In genomic region chr10:71043858-71044257, GRCh38 we compare ENCODE assay signal across 27 cellular contexts.
"Had no signal": no experiment of that assay in that cellular context is flagged by ENCODE, and none has a peak within 500 bp of the region (broad histone marks: within the 10 kb centered on the region; RNA-seq: fewer than 3 reads in every experiment).

No MANE protein-coding gene starts in this region.

- H3K4me2 ChIP-seq: smooth muscle cell had no signal

- H3K27ac ChIP-seq: neutrophil, pancreas, psoas muscle, right lobe of liver, skin epidermis, suprapubic skin, testis, tibial artery, transverse colon, vagina had no signal

- DNase-seq: naive B cell; naive thymus-derived CD8-positive, alpha-beta T cell; nephron progenitor cell; nucleus accumbens; right cardiac atrium; stimulated activated CD4-positive, alpha-beta T cell treated with anti-CD3 and anti-CD28 coated beads, Interleukin-15, amount 100 ng/mL, for 24 hours; stimulated activated CD4-positive, alpha-beta T cell treated with anti-CD3 and anti-CD28 coated beads, Interleukin-2, amount 100 ng/mL, for 24 hours; stimulated activated CD4-positive, alpha-beta T cell treated with anti-CD3 and anti-CD28 coated beads, Interleukin-2, amount 100 ng/mL, for 48 hours; stimulated activated CD4-positive, alpha-beta T cell treated with anti-CD3 and anti-CD28 coated beads, Interleukin-4, amount 100 ng/mL, for 24 hours; stimulated activated naive CD4-positive, alpha-beta T cell; stimulated activated naive CD8-positive, alpha-beta T cell treated with anti-CD3 and anti-CD28 coated beads, Interleukin-15, amount 100 ng/mL, for 72 hours; stimulated activated naive CD8-positive, alpha-beta T cell treated with anti-CD3 and anti-CD28 coated beads, Interleukin-15, Interleukin-2, amounts not matched to agents 100 U/mL and 50 U/mL, for 24 hours; substantia nigra; testis; tibial artery; transverse colon had no signal

- H3K36me3 ChIP-seq: neutrophil, pancreas, right lobe of liver, suprapubic skin, tibial artery, transverse colon, vagina had no signal

- H3K4me1 ChIP-seq: psoas muscle, right lobe of liver, suprapubic skin, transverse colon, vagina had no signal

- FAIRE-seq: pancreas, urothelium cell line had no signal

- H3K4me3 ChIP-seq: pancreas, psoas muscle, right lobe of liver, skin epidermis, smooth muscle cell, suprapubic skin, testis, tibial artery, transverse colon, vagina had no signal

- ATAC-seq: naive thymus-derived CD8-positive, alpha-beta T cell; natural killer cell treated with Interleukin-12 subunit alpha and Interleukin-12 subunit beta and Interleukin-15 and Interleukin-18, amount 100 ng/mL, for 72 hours; psoas muscle; right cardiac atrium; right lobe of liver; stimulated activated effector memory CD8-positive, alpha-beta T cell treated with anti-CD3 and anti-CD28 coated beads, Interleukin-12 subunit alpha, Interleukin-12 subunit beta, amount 100 ng/mL, for 72 hours; stimulated activated naive CD8-positive, alpha-beta T cell treated with anti-CD3 and anti-CD28 coated beads, Interleukin-15, amount 100 ng/mL, for 72 hours; stimulated activated naive CD8-positive, alpha-beta T cell treated with anti-CD3 and anti-CD28 coated beads, Interleukin-15, Interleukin-2, amounts not matched to agents 100 U/mL and 50 U/mL, for 24 hours had no signal

- H3K9me3 ChIP-seq: neutrophil, pancreas, psoas muscle, right lobe of liver, suprapubic skin, testis, tibial artery, transverse colon, vagina had no signal

- H3K27me3 ChIP-seq: neutrophil, pancreas, right lobe of liver, suprapubic skin, testis, transverse colon, vagina had no signal
